19 cellular contexts compared by ENCODE assay signal in genomic region chr7:142754681-142755575, GRCh38. TPM values are rescaled to one million over a fixed set of nuclear protein-coding genes. Genes with fewer than 3 reads are reported as not detected.
DNase-seq lines count a peak whose midpoint lies in the region; ATAC-seq, FAIRE-seq and TF ChIP-seq lines count a peak whose summit lies in the region.
"Had no signal": no experiment of that assay in that cellular context is flagged by ENCODE, and none has a peak within 500 bp of the region (broad histone marks: within the 10 kb centered on the region; RNA-seq: fewer than 3 reads in every experiment).

No MANE protein-coding gene starts in this region.

- H3K4me3 ChIP-seq in HFF-Myc (replicated peaks; ENCODE audit: low read depth, low read length) (no peak overlapping the region), HepG2 (replicated peaks in 1 of 3; ENCODE audit: insufficient read depth in 1 of 3, low read depth in 2 of 3, low read length in 3 of 3) (no peak overlapping the region), kidney (ENCODE audit: low read length in 2 of 2) (no peak overlapping the region)

- H3K4me2 ChIP-seq in HepG2 (ENCODE audit: low read depth, low read length): no peak overlapping the region

- DNase-seq in HFF-Myc (ENCODE audit: extremely low read depth, low read depth) (peak; percentile 39), NCI-H69 (lab: John Stamatoyannopoulos, UW) (peak; percentile 25), cerebellar nuclear complex (lab: John Stamatoyannopoulos, UW) (peak; percentile 49 to 70), HepG2 (ENCODE audit: low spot score) (no peak), kidney (no peak), erythroblast (lab: John Stamatoyannopoulos, UW) (no peak), NCI-H774 (lab: John Stamatoyannopoulos, UW) (no peak)
- DNase-seq: CD8-positive, alpha-beta T cell; H9; IMR-90; MV-4-11; NCI-H1436; NCI-H2081 treated with DMSO at 0.1 percent for 48 hours; NCI-H226 had no signal

- no peak for TF ChIP-seq EP300 in HepG2 (IDR thresholded peaks at IDR 0.05; ENCODE audit: low read depth in 2 of 2, low read length in 2 of 2)
- no peak for TF ChIP-seq EP300 in HepG2 (CRISPR knock-in tag; IDR thresholded peaks at IDR 0.05; ENCODE audit: borderline replicate concordance)

- no peaks in the 10 kb centered on the region for H3K9me3 ChIP-seq in HepG2 (ENCODE audit: low read length)
- H3K9me3 ChIP-seq in kidney (ENCODE audit: control insufficient read depth in 1 of 2, low read length in 2 of 2): no peaks in the 10 kb centered on the region

- H3K27ac ChIP-seq in HepG2 (ENCODE audit: extremely low read length, insufficient read depth, low read length): no peak overlapping the region
- H3K27ac ChIP-seq in kidney (ENCODE audit: low read depth in 2 of 2, low read length in 2 of 2): no peak overlapping the region

- TF ChIP-seq CTCF in HFF-Myc (IDR thresholded peaks at IDR 0.05; ENCODE audit: low read depth, low read length, missing control alignments): no peak
- TF ChIP-seq CTCF in HepG2 (CRISPR knock-in tag; IDR thresholded peaks at IDR 0.05): no peak
- no peak for TF ChIP-seq CTCF in kidney (IDR thresholded peaks at IDR 0.05; ENCODE audit: borderline replicate concordance, extremely low read depth, insufficient read depth)

- TF ChIP-seq RAD21 in HepG2 (CRISPR knock-in tag; IDR thresholded peaks at IDR 0.05): no peak

- CTCF ChIA-PET in HepG2 (lab: Yijun Ruan, JAX; ENCODE audit: low intra/inter-chr PET ratio, low total read pairs): no interaction called here

- H2AFZ ChIP-seq in HepG2 (ENCODE audit: low read length): no peak overlapping the region

- H3K27me3 ChIP-seq in HepG2 (ENCODE audit: control insufficient read depth in 1 of 2, insufficient read depth in 2 of 2, low read length in 2 of 2): peaks cover 0 to 5% of the 10 kb centered on the region in 2 experiments; a peak in 1 of 5 replicates

- H3K4me1 ChIP-seq in HepG2 (ENCODE audit: insufficient read depth, low read length): no peaks in the 10 kb centered on the region
- no peaks in the 10 kb centered on the region for H3K4me1 ChIP-seq in kidney (ENCODE audit: control insufficient read depth in 1 of 2, insufficient read depth in 1 of 2, low read depth in 1 of 2, low read length in 2 of 2)

- H3K9ac ChIP-seq in HepG2 (ENCODE audit: insufficient read depth, low read depth, low read length) (no peak overlapping the region), kidney (ENCODE audit: low read length in 2 of 2) (no peak overlapping the region)

- BruUV-seq in HepG2 (replicated peaks; lab: Mats Ljungman, UMichigan): no TSS peak

- H4K20me1 ChIP-seq in HepG2 (ENCODE audit: insufficient read depth, low read length): no peaks in the 10 kb centered on the region

- in situ Hi-C loops in HepG2 (cut with HindIII; ENCODE audit: extremely low pct_ligation_motif_present, low pct_unique_long_range_greater_than_20kb): no loop called here

- FAIRE-seq in HepG2 (lab: Jason Lieb, UNC) (no peak), kidney (lab: Jason Lieb, UNC) (no peak)
- FAIRE-seq: D721Med, RCC 7860 had no signal

- TF ChIP-seq POLR2A in HepG2 (IDR thresholded peaks at IDR 0.05; ENCODE audit: insufficient read depth in 1 of 2, low read depth in 2 of 2, low read length in 2 of 2) (no peak), erythroblast (IDR thresholded peaks at IDR 0.05; ENCODE audit: low read length) (no peak)

- H3K79me2 ChIP-seq in HepG2 (ENCODE audit: insufficient read depth, low read length): no peaks in the 10 kb centered on the region

- 10% methylated on average over 9 of the region's 10 CpGs for WGBS in HepG2 (ENCODE audit: low lambda C conversion rate)

- POLR2A ChIA-PET in HepG2 (lab: Yijun Ruan, JAX): no interaction called here

- ATAC-seq in HepG2: peak; percentile 35; the same call in 2 of the 3 replicates
- ATAC-seq: CD8-positive, alpha-beta T cell had no signal

- intact Hi-C loops in HepG2 (cut with micrococcal nuclease; ENCODE audit: unreplicated experiment): no loop called here
- intact Hi-C loops in kidney (cut with DNase I): no loop called here

- H3K36me3 ChIP-seq in HepG2 (replicated peaks in 1 of 2; ENCODE audit: control insufficient read depth in 1 of 2, insufficient read depth in 2 of 2, low read length in 2 of 2): no peaks in the 10 kb centered on the region
- H3K36me3 ChIP-seq in kidney (ENCODE audit: control insufficient read depth in 1 of 2, insufficient read depth in 2 of 2, low read length in 2 of 2): no peaks in the 10 kb centered on the region

TF ChIP-seq in HepG2, 621 proteins besides CTCF, POLR2A, EP300 and RAD21 (continues in another document):
- TF ChIP-seq, protein P1, sequence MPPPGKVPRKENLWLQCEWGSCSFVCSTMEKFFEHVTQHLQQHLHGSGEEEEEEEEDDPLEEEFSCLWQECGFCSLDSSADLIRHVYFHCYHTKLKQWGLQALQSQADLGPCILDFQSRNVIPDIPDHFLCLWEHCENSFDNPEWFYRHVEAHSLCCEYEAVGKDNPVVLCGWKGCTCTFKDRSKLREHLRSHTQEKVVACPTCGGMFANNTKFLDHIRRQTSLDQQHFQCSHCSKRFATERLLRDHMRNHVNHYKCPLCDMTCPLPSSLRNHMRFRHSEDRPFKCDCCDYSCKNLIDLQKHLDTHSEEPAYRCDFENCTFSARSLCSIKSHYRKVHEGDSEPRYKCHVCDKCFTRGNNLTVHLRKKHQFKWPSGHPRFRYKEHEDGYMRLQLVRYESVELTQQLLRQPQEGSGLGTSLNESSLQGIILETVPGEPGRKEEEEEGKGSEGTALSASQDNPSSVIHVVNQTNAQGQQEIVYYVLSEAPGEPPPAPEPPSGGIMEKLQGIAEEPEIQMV (CRISPR knock-in tag; IDR thresholded peaks at IDR 0.05; ENCODE audit: low read depth): no peak
- TF ChIP-seq KLF13 (CRISPR knock-in tag; IDR thresholded peaks at IDR 0.05) (no peak), ZNF776 (CRISPR knock-in tag; IDR thresholded peaks at IDR 0.05) (no peak), CREBL2 (CRISPR knock-in tag; IDR thresholded peaks at IDR 0.05; ENCODE audit: borderline replicate concordance) (no peak), KDM4B (CRISPR knock-in tag; IDR thresholded peaks at IDR 0.05) (no peak), ZNF850 (CRISPR knock-in tag; conservative IDR thresholded peaks at IDR 0.05) (no peak), HOXA7 (CRISPR knock-in tag; IDR thresholded peaks at IDR 0.05) (no peak), NFE2L2 (IDR thresholded peaks at IDR 0.05; ENCODE audit: low read length) (no peak), NR2F1 (CRISPR knock-in tag; IDR thresholded peaks at IDR 0.05) (no peak)

RNA-seq across cellular contexts. Expression of gene PRSS1, which starts 5.7 kb away (rescaled TPM):
- total RNA-seq in HepG2 (2016; rRNA removed; fragmentation: Illumina TruSeq; extraction: Trizol) (not detected in 2 replicates), kidney (not detected)
- total RNA-seq in HepG2 (2016; cell fraction: cytosol; rRNA removed; fragmentation: Illumina TruSeq; extraction: Trizol; ENCODE audit: low read depth): not detected in 2 replicates
- total RNA-seq in HepG2 (2016; cell fraction: insoluble cytoplasmic fraction; rRNA removed; fragmentation: Illumina TruSeq; extraction: Trizol): not detected in 2 replicates
- not detected in 2 replicates for total RNA-seq in HepG2 (2016; cell fraction: membrane; rRNA removed; fragmentation: Illumina TruSeq; extraction: Trizol)
- total RNA-seq in HepG2 (2016; cell fraction: nucleus; rRNA removed; fragmentation: Illumina TruSeq; extraction: Trizol): not detected in 2 replicates
- polyA plus RNA-seq in HepG2 (2011; rRNA removed) (not detected in 2 replicates), kidney (ENCODE audit: insufficient read depth, low read depth, low replicate concordance) (not detected)
- not detected in 2 replicates for polyA plus RNA-seq in HepG2 (2011; cell fraction: cytosol; rRNA removed)
- not detected in 2 replicates for polyA plus RNA-seq in HepG2 (2011; cell fraction: nucleus; rRNA removed)
- not detected in 2 replicates for polyA plus RNA-seq in HepG2 (2012)
- polyA plus RNA-seq in HepG2 (2016; cell fraction: cytosol; fragmentation: Illumina TruSeq; extraction: Trizol; ENCODE audit: low read depth): not detected in 2 replicates
- not detected in 2 replicates for polyA plus RNA-seq in HepG2 (2016; cell fraction: insoluble cytoplasmic fraction; fragmentation: Illumina TruSeq; extraction: Trizol; ENCODE audit: low read depth)
- polyA plus RNA-seq in HepG2 (2016; cell fraction: membrane; fragmentation: Illumina TruSeq; extraction: Trizol; ENCODE audit: low read depth): not detected in 2 replicates
- not detected in 2 replicates for polyA plus RNA-seq in HepG2 (2016; cell fraction: nucleus; fragmentation: Illumina TruSeq; extraction: Trizol; ENCODE audit: insufficient read depth, low read depth)
- not detected in 2 replicates for polyA minus RNA-seq in HepG2 (2011; rRNA and poly(A)+ RNA removed; ENCODE audit: low replicate concordance)
- not detected in 2 replicates for polyA minus RNA-seq in HepG2 (2011; cell fraction: cytosol; rRNA and poly(A)+ RNA removed)
- polyA minus RNA-seq in HepG2 (2011; cell fraction: nucleus; rRNA and poly(A)+ RNA removed): not detected in 2 replicates
- total RNA-seq: CD8-positive, alpha-beta T cell; H9; IMR-90; LHCN-M2 had no signal
- polyA plus RNA-seq: AG04450, BJ, IMR-90 had no signal

RNA-seq across cellular contexts. Expression of gene PRSS2, which starts 15.8 kb away (rescaled TPM):
- not detected in 2 replicates for total RNA-seq in HepG2 (2016; rRNA removed; fragmentation: Illumina TruSeq; extraction: Trizol)
- not detected in 2 replicates for total RNA-seq in HepG2 (2016; cell fraction: cytosol; rRNA removed; fragmentation: Illumina TruSeq; extraction: Trizol; ENCODE audit: low read depth)
- not detected in 2 replicates for total RNA-seq in HepG2 (2016; cell fraction: insoluble cytoplasmic fraction; rRNA removed; fragmentation: Illumina TruSeq; extraction: Trizol)
- not detected in 2 replicates for total RNA-seq in HepG2 (2016; cell fraction: membrane; rRNA removed; fragmentation: Illumina TruSeq; extraction: Trizol)
- not detected in 2 replicates for total RNA-seq in HepG2 (2016; cell fraction: nucleus; rRNA removed; fragmentation: Illumina TruSeq; extraction: Trizol)
- not detected in 2 replicates for polyA plus RNA-seq in HepG2 (2011; rRNA removed)
- not detected in 2 replicates for polyA plus RNA-seq in HepG2 (2011; cell fraction: cytosol; rRNA removed)
- not detected in 2 replicates for polyA plus RNA-seq in HepG2 (2011; cell fraction: nucleus; rRNA removed)
- not detected in 2 replicates for polyA plus RNA-seq in HepG2 (2012)
- not detected in 2 replicates for polyA plus RNA-seq in HepG2 (2016; cell fraction: cytosol; fragmentation: Illumina TruSeq; extraction: Trizol; ENCODE audit: low read depth)
- not detected in 2 replicates for polyA plus RNA-seq in HepG2 (2016; cell fraction: insoluble cytoplasmic fraction; fragmentation: Illumina TruSeq; extraction: Trizol; ENCODE audit: low read depth)
- not detected in 2 replicates for polyA plus RNA-seq in HepG2 (2016; cell fraction: membrane; fragmentation: Illumina TruSeq; extraction: Trizol; ENCODE audit: low read depth)
- polyA plus RNA-seq in HepG2 (2016; cell fraction: nucleus; fragmentation: Illumina TruSeq; extraction: Trizol; ENCODE audit: insufficient read depth, low read depth): not detected in 2 replicates
- polyA minus RNA-seq in HepG2 (2011; rRNA and poly(A)+ RNA removed; ENCODE audit: low replicate concordance): not detected in 2 replicates
- not detected in 2 replicates for polyA minus RNA-seq in HepG2 (2011; cell fraction: cytosol; rRNA and poly(A)+ RNA removed)
- not detected in 2 replicates for polyA minus RNA-seq in HepG2 (2011; cell fraction: nucleus; rRNA and poly(A)+ RNA removed)
- not detected for total RNA-seq in kidney
- not detected for polyA plus RNA-seq in kidney (ENCODE audit: insufficient read depth, low read depth, low replicate concordance)
- total RNA-seq: CD8-positive, alpha-beta T cell; H9; IMR-90; LHCN-M2 had no signal
- polyA plus RNA-seq: AG04450, BJ, IMR-90 had no signal

Comparison
In these comparisons a context has a peak if more than half of its experiments do, and no peak if none do; other contexts are left out.
1. DNase-seq: peak in HFF-Myc (single experiment), NCI-H69 (single experiment) and cerebellar nuclear complex (2 of 2); none in HepG2 (single experiment), kidney (single experiment), erythroblast (0 of 2) and NCI-H774 (single experiment).